1 cellular context compared by ENCODE assay signal in genomic region chr4:44716597-44716996, GRCh38.
TF ChIP-seq lines count a peak whose summit lies in the region.

No MANE protein-coding gene starts in this region.

TF ChIP-seq in HEK293, 187 proteins besides CTCF, POLR2A, EP300 and RAD21 (continued from another document):
- no peak for TF ChIP-seq PRDM10 (tag by site-specific recombination; IDR thresholded peaks at IDR 0.05)
- TF ChIP-seq, protein P1, sequence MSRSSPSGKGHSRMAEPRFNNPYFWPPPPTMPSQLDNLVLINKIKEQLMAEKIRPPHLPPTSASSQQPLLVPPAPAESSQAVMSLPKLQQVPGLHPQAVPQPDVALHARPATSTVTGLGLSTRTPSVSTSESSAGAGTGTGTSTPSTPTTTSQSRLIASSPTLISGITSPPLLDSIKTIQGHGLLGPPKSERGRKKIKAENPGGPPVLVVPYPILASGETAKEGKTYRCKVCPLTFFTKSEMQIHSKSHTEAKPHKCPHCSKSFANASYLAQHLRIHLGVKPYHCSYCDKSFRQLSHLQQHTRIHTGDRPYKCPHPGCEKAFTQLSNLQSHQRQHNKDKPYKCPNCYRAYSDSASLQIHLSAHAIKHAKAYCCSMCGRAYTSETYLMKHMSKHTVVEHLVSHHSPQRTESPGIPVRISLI (tag by site-specific recombination; IDR thresholded peaks at IDR 0.05), result no peak
